In the genomic region with DNA sequence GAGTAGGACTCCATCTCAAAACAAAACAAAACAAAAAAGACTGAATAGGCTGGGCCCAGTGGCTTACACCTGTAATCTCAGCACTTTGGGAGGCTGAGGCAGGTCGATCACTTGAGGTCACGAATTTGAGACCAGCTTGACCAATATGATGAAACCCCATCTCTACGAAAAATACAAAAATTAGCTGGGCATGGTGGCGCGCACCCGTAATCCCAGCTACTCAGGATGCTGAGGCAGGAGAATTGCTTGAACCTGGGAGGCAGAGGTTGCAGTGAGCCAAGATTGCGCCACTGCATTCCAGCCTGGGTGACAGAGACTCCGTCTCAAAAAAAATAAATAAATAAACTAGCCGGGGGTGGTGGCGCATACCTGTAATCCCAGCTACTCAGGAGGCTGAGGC, we compare ENCODE assay signal across 5 cellular contexts. TPM values are rescaled to one million over a fixed set of nuclear protein-coding genes. Genes with fewer than 3 reads are reported as not detected.
DNase-seq lines count a peak whose midpoint lies in the region; ATAC-seq and TF ChIP-seq lines count a peak whose summit lies in the region.
"Not testable (repeated sequence)": the region's sequence is repeated elsewhere in the genome, so short reads cannot be mapped to it uniquely, and the experiment has no call there.

No MANE protein-coding gene starts in this region.

- not testable (repeated sequence) for H3K4me3 ChIP-seq in left ventricle myocardium inferior, gastrocnemius medialis, upper lobe of right lung

- not testable (repeated sequence) for H3K4me1 Mint-ChIP-seq in chondrocyte (ENCODE audit: low read depth)

- ATAC-seq in gastrocnemius medialis, upper lobe of right lung: not testable (repeated sequence)

- H3K36me3 ChIP-seq in left ventricle myocardium inferior (peaks cover 92% of the 10 kb centered on the region), gastrocnemius medialis (peaks cover 8 to 69% of the 10 kb centered on the region in 2 donors), upper lobe of right lung (peaks cover 58% of the 10 kb centered on the region)

- H3K27me3 ChIP-seq in left ventricle myocardium inferior (ENCODE audit: low read depth); gastrocnemius medialis; upper lobe of right lung: not testable (repeated sequence)

- POLR2A ChIA-PET in RWPE1 (lab: Yijun Ruan, JAX; ENCODE audit: low non-redundant PET): not testable (repeated sequence)

- H3K9me3 ChIP-seq in left ventricle myocardium inferior (replicated peaks); gastrocnemius medialis; upper lobe of right lung: not testable (repeated sequence)

- H3K36me3 Mint-ChIP-seq in chondrocyte (ENCODE audit: low read depth): peaks cover 29% of the 10 kb centered on the region

- not testable (repeated sequence) for H3K27me3 Mint-ChIP-seq in chondrocyte (ENCODE audit: low read depth)

- H3K9me3 Mint-ChIP-seq in chondrocyte (ENCODE audit: low read depth): not testable (repeated sequence)

- intact Hi-C loops in left ventricle myocardium inferior (cut with micrococcal nuclease); gastrocnemius medialis (cut with DNase I; ENCODE audit: low total_unique reads); upper lobe of right lung (cut with DNase I): not testable (repeated sequence)

- H3K27ac ChIP-seq in RWPE1: 0 out of 2 replicates have a peak overlapping the region, but pooled peaks have one; percentile 7
- H3K27ac ChIP-seq in left ventricle myocardium inferior (replicated peaks): peak overlapping the region; percentile 57
- H3K27ac ChIP-seq in gastrocnemius medialis: peak overlapping the region; percentile 62 to 92 (median 67)
- H3K27ac ChIP-seq in upper lobe of right lung: not testable (repeated sequence)

- in situ Hi-C loops in gastrocnemius medialis (cut with MboI; ENCODE audit: low sequenced_read_pairs in 4 of 4): loop anchor here in 1 of 4 donors (25.0 kb wide), 1 partner anchor 116 kb away; a partner anchor contains a TSS

- DNase-seq in RWPE1 (ENCODE audit: low spot score); chondrocyte (ENCODE audit: low spot score); left ventricle myocardium inferior: not testable (repeated sequence)
- DNase-seq in gastrocnemius medialis: peak in 1 of 2 donors; percentile 25
- DNase-seq in upper lobe of right lung: peak; percentile 7

- TF ChIP-seq POLR2A in gastrocnemius medialis (IDR thresholded peaks at IDR 0.05): not testable (repeated sequence)

- not testable (repeated sequence) for TF ChIP-seq CTCF in RWPE1 (conservative IDR thresholded peaks at IDR 0.05; ENCODE audit: low read depth); chondrocyte (IDR thresholded peaks at IDR 0.05); left ventricle myocardium inferior (IDR thresholded peaks at IDR 0.05; ENCODE audit: borderline replicate concordance); gastrocnemius medialis (IDR thresholded peaks at IDR 0.05 in 4 of 5, conservative IDR thresholded peaks at IDR 0.05 in 1 of 5); upper lobe of right lung (IDR thresholded peaks at IDR 0.05)

- H3K27ac Mint-ChIP-seq in chondrocyte (ENCODE audit: unreplicated experiment): peak overlapping the region; percentile 32

- CTCF ChIA-PET in RWPE1 (lab: Yijun Ruan, JAX): interaction anchor here (0.6 kb wide), 1 partner anchor 173 kb away, joined by 4 read pairs; no protein-coding TSS in a partner anchor

- not testable (repeated sequence) for H3K4me3 Mint-ChIP-seq in chondrocyte (ENCODE audit: unreplicated experiment)

- peaks cover 50% of the 10 kb centered on the region for H3K4me1 ChIP-seq in left ventricle myocardium inferior
- not testable (repeated sequence) for H3K4me1 ChIP-seq in gastrocnemius medialis, upper lobe of right lung

RNA-seq across cellular contexts. Expression of a gene that starts 45.3 kb away (rescaled TPM):
- total RNA-seq in chondrocyte (68.5 to 73.5 TPM (median 72.6 TPM) in 3 replicates), left ventricle myocardium inferior (62.7 TPM), gastrocnemius medialis (10 to 100 TPM; 10.7 to 19.8 (median 14.0) TPM), upper lobe of right lung (95.4 TPM)
